In genomic region chr9:130323051-130323757, GRCh38 we compare ENCODE assay signal across 24 cellular contexts. TPM values are rescaled to one million over a fixed set of nuclear protein-coding genes. Genes with fewer than 3 reads are reported as not detected.
DNase-seq lines count a peak whose midpoint lies in the region; ATAC-seq and TF ChIP-seq lines count a peak whose summit lies in the region.
"Had no signal": no experiment of that assay in that cellular context is flagged by ENCODE, and none has a peak within 500 bp of the region (broad histone marks: within the 10 kb centered on the region; RNA-seq: fewer than 3 reads in every experiment).

No MANE protein-coding gene starts in this region.

- H3K18ac ChIP-seq in mesenchymal stem cell (ENCODE audit: low read depth in 1 of 2, low read length in 2 of 2): no peak overlapping the region

- TF ChIP-seq POLR2A in gastroesophageal sphincter (IDR thresholded peaks at IDR 0.05) (no peak), transverse colon (IDR thresholded peaks at IDR 0.05) (no peak)

- no peak overlapping the region for H2BK15ac ChIP-seq in mesenchymal stem cell (ENCODE audit: low read depth, poor library complexity, severe bottlenecking)

- H3K27me3 ChIP-seq in gastroesophageal sphincter (no peaks in the 10 kb centered on the region), mesenchymal stem cell (ENCODE audit: control insufficient read depth in 1 of 2, insufficient read depth in 1 of 2, low read length in 2 of 2) (peaks cover 73 to 95% of the 10 kb centered on the region in 2 experiments), transverse colon (peaks cover 38% of the 10 kb centered on the region), tibial artery (peaks cover 0 to 78% of the 10 kb centered on the region in 2 donors)

- no peak overlapping the region for H2AK5ac ChIP-seq in mesenchymal stem cell (ENCODE audit: low read length, severe bottlenecking)

- H2AFZ ChIP-seq in mesenchymal stem cell (ENCODE audit: low read depth, low read length): no peak overlapping the region
- H2AFZ ChIP-seq: GM23248 had no signal

- no peak for ATAC-seq in gastroesophageal sphincter

- H3K4me2 ChIP-seq in mesenchymal stem cell (ENCODE audit: low read length, poor library complexity, severe bottlenecking): no peak overlapping the region

- H2BK12ac ChIP-seq in mesenchymal stem cell (ENCODE audit: low read length in 2 of 2): no peak overlapping the region

- H3K4me1 ChIP-seq in gastroesophageal sphincter: peaks cover 0 to 52% (median 25%) of the 10 kb centered on the region in 3 donors
- peaks cover 8% of the 10 kb centered on the region for H3K4me1 ChIP-seq in mesenchymal stem cell (ENCODE audit: control insufficient read depth, insufficient read depth, low read depth, low read length)
- H3K4me1 ChIP-seq in transverse colon: peaks cover 4 to 27% (median 13%) of the 10 kb centered on the region in 4 donors
- peaks cover 0 to 11% (median 8%) of the 10 kb centered on the region in 4 donors for H3K4me1 ChIP-seq in tibial artery
- H3K4me1 ChIP-seq: HAP-1 had no signal

- no peak overlapping the region for H3K9ac ChIP-seq in mesenchymal stem cell (ENCODE audit: low read length)
- H3K9ac ChIP-seq: GM23248 had no signal

- no peak overlapping the region for H3K4me3 ChIP-seq in gastroesophageal sphincter
- no peak overlapping the region for H3K4me3 ChIP-seq in mesenchymal stem cell (ENCODE audit: insufficient read depth in 1 of 2, low read depth in 1 of 2, low read length in 2 of 2)
- H3K4me3 ChIP-seq in transverse colon: no peak overlapping the region
- H3K4me3 ChIP-seq in tibial artery: no peak overlapping the region
- H3K4me3 ChIP-seq: GM23248, HAP-1, SK-N-MC had no signal

- peak overlapping the region; percentile 15 for H2BK5ac ChIP-seq in mesenchymal stem cell (ENCODE audit: low read depth, low read length, poor library complexity, severe bottlenecking)

- no peak overlapping the region for H3K23ac ChIP-seq in mesenchymal stem cell (ENCODE audit: low read length in 2 of 2)

- no peak overlapping the region for H4K91ac ChIP-seq in mesenchymal stem cell (ENCODE audit: low read length)

- DNase-seq in NCI-H82 treated with DMSO at 0.1 percent for 48 hours (lab: John Stamatoyannopoulos, UW; ENCODE audit: unreplicated experiment): peak; percentile 56
- DNase-seq in mesenchymal stem cell: no peak
- DNase-seq in transverse colon: no peak
- DNase-seq in tibial artery: no peak
- DNase-seq in SKM-1 (lab: John Stamatoyannopoulos, UW; ENCODE audit: unreplicated experiment): no peak
- DNase-seq in NCI-H446 (lab: John Stamatoyannopoulos, UW): no peak
- DNase-seq in GM10266 (ENCODE audit: extremely low spot score): no peak
- DNase-seq: AML-193, DMS 273 treated with DMSO at 0.1 percent for 48 hours, DND-41, GM23248, Kasumi-1, MM.1S, NCI-H1092, NCI-H146, NCI-H2029 treated with DMSO at 0.1 percent for 48 hours, NCI-H510A, NCI-H748 treated with DMSO at 0.1 percent for 48 hours, OCI-M1, Right ventricle myocardium superior had no signal

- H4K8ac ChIP-seq in mesenchymal stem cell (ENCODE audit: low read length): no peak overlapping the region

- intact Hi-C loops in transverse colon (cut with DNase I; ENCODE audit: low total_unique reads): loop anchor here (10.0 kb wide), 1 partner anchor 58 kb away; the partner anchor contains the start of gene HMCN2
- intact Hi-C loops in tibial artery (cut with DNase I; ENCODE audit: low total_unique reads): no loop called here

- WGBS in gastroesophageal sphincter (ENCODE audit: low coverage in 1 of 2), 2 donors: 59 to 75% methylated on average over 5 to 8 of the region's 10 CpGs
- WGBS in mesenchymal stem cell: 83% methylated on average over 10 of the region's 10 CpGs
- 0 to 40% methylated on average over 1 to 10 of the region's 10 CpGs for WGBS in transverse colon (ENCODE audit: low coverage in 1 of 2), 2 donors

- TF ChIP-seq EP300 in gastroesophageal sphincter (IDR thresholded peaks at IDR 0.05) (no peak), transverse colon (IDR thresholded peaks at IDR 0.05; ENCODE audit: low read depth) (no peak)

- in situ Hi-C loops in transverse colon (cut with MboI; ENCODE audit: low pct_ligation_motif_present in 1 of 4, low pct_unique_long_range_greater_than_20kb in 1 of 4, low sequenced_read_pairs in 3 of 4): no loop called here

- H3K9me3 ChIP-seq in gastroesophageal sphincter: no peaks in the 10 kb centered on the region
- no peaks in the 10 kb centered on the region for H3K9me3 ChIP-seq in mesenchymal stem cell (ENCODE audit: control insufficient read depth, low read length)
- no peaks in the 10 kb centered on the region for H3K9me3 ChIP-seq in transverse colon
- H3K9me3 ChIP-seq in tibial artery: no peaks in the 10 kb centered on the region
- H3K9me3 ChIP-seq: HAP-1 had no signal

- TF ChIP-seq CTCF in gastroesophageal sphincter (IDR thresholded peaks at IDR 0.05) (no peak), transverse colon (IDR thresholded peaks at IDR 0.05) (no peak), tibial artery (IDR thresholded peaks at IDR 0.05) (no peak), GM10266 (IDR thresholded peaks at IDR 0.05; ENCODE audit: control insufficient read depth, insufficient read depth, low read depth, missing control alignments) (no peak)

- H3K79me1 ChIP-seq in mesenchymal stem cell (replicated peaks; ENCODE audit: low read length, poor library complexity, severe bottlenecking): no peaks in the 10 kb centered on the region

- H2BK120ac ChIP-seq in mesenchymal stem cell (ENCODE audit: low read depth, low read length): no peak overlapping the region

- no peak overlapping the region for H3K14ac ChIP-seq in mesenchymal stem cell (ENCODE audit: low read length in 2 of 2)

- H3K4ac ChIP-seq in mesenchymal stem cell (ENCODE audit: low read depth in 1 of 2, low read length in 2 of 2): no peak overlapping the region

- H3K27ac ChIP-seq in gastroesophageal sphincter (peak overlapping the region; percentile 22 to 94 (median 78)), mesenchymal stem cell (ENCODE audit: low read length, poor library complexity, severe bottlenecking) (no peak overlapping the region), transverse colon (peak overlapping the region; percentile 31 to 82 (median 72)), tibial artery (peak overlapping the region in 1 of 2 donors; percentile 44)
- H3K27ac ChIP-seq: GM23248, SK-N-MC had no signal

- H3K36me3 ChIP-seq in gastroesophageal sphincter: peaks cover 0 to 18% of the 10 kb centered on the region in 2 donors
- H3K36me3 ChIP-seq in mesenchymal stem cell (ENCODE audit: control insufficient read depth in 1 of 2, insufficient read depth in 2 of 2, low read depth in 1 of 2, low read length in 2 of 2): no peaks in the 10 kb centered on the region
- H3K36me3 ChIP-seq in transverse colon: no peaks in the 10 kb centered on the region
- H3K36me3 ChIP-seq in tibial artery: no peaks in the 10 kb centered on the region
- H3K36me3 ChIP-seq: HAP-1 had no signal

RNA-seq across cellular contexts. Expression of gene HMCN2, which starts 57.6 kb away (rescaled TPM):
- total RNA-seq in gastroesophageal sphincter: 10 to 100 TPM in 3 of 4 donors, 1 to 10 TPM in 1; 9.6 to 21.1 (median 15.5) TPM
- polyA plus RNA-seq in mesenchymal stem cell (2013, experiment 1 of 2): 0.06 TPM
- 0.10 TPM for polyA plus RNA-seq in mesenchymal stem cell (2013, experiment 2 of 2)
- total RNA-seq in transverse colon: 10 to 100 TPM in 3 of 4 donors, 1 to 10 TPM in 1; 7.8 to 40.0 (median 15.2) TPM
- total RNA-seq: GM23248 had no signal
- polyA plus RNA-seq: GM23248, IgD-negative memory B cell had no signal
